In the genomic region with DNA sequence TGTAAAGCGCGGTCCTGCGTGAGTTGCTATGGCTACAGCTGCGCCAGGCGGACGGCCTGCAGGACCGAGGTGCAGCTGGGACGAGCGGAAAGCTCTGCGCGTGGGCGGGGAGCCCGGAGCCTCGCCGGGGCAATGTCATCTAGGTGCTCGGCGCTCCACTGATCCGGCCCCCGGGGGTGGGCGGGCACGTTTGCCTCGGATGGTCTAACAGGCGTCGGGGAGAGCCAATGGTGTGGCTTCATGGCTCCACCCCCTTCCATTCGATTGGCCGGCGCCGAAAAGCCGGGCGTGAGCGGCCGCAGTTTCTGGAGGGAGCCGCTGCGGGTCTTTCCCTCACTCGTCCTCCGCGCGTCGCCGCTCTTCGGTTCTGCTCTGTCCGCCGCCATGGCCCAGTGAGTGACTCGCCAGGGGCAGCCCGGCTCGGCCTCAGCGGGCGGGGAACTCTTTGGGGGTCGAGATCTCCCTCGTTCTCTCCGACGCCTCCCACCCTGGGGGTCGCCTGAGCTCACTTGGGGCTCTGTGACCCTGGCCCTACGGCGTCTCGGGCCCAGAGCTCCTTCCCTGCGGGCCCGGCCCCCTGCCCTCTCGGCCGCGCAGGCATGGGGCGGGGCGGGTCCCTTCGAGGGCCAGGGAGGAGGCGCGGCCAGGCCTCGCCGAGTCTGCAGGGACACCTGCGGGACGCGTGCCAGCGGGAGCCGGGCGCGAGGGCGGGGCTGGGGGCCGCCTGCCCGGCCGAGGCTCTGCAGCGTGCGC, we compare ENCODE assay signal across 1 cellular context.
TF ChIP-seq lines count a peak whose summit lies in the region.

TSS of gene PGD (plus strand) at position 331 of the 753 bp plus-strand sequence. CDS start at position 385, 54 bp downstream.

TF ChIP-seq in GM12878, 131 proteins besides CTCF, POLR2A, EP300 and RAD21 (continued from another document and continues in another):
- no peak; the same call in 1 of the 2 replicates for TF ChIP-seq E2F4 (IDR thresholded peaks at IDR 0.05; ENCODE audit: low read depth, low read length)
- peak; percentile 97 for TF ChIP-seq DPF2 (IDR thresholded peaks at IDR 0.05)
- TF ChIP-seq RAD51 (IDR thresholded peaks at IDR 0.05), result no peak
- TF ChIP-seq, protein P1, sequence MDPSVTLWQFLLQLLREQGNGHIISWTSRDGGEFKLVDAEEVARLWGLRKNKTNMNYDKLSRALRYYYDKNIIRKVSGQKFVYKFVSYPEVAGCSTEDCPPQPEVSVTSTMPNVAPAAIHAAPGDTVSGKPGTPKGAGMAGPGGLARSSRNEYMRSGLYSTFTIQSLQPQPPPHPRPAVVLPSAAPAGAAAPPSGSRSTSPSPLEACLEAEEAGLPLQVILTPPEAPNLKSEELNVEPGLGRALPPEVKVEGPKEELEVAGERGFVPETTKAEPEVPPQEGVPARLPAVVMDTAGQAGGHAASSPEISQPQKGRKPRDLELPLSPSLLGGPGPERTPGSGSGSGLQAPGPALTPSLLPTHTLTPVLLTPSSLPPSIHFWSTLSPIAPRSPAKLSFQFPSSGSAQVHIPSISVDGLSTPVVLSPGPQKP (IDR thresholded peaks at IDR 0.05; ENCODE audit: low read depth, low read length), result peak; percentile 32; the same call in 1 of the 2 replicates
- TF ChIP-seq ZZZ3 (IDR thresholded peaks at IDR 0.05; ENCODE audit: control insufficient read depth, insufficient read length, low read depth), result no peak
- TF ChIP-seq TBL1XR1 (IDR thresholded peaks at IDR 0.05; ENCODE audit: low read depth, low read length), result no peak
- TF ChIP-seq, protein P2, sequence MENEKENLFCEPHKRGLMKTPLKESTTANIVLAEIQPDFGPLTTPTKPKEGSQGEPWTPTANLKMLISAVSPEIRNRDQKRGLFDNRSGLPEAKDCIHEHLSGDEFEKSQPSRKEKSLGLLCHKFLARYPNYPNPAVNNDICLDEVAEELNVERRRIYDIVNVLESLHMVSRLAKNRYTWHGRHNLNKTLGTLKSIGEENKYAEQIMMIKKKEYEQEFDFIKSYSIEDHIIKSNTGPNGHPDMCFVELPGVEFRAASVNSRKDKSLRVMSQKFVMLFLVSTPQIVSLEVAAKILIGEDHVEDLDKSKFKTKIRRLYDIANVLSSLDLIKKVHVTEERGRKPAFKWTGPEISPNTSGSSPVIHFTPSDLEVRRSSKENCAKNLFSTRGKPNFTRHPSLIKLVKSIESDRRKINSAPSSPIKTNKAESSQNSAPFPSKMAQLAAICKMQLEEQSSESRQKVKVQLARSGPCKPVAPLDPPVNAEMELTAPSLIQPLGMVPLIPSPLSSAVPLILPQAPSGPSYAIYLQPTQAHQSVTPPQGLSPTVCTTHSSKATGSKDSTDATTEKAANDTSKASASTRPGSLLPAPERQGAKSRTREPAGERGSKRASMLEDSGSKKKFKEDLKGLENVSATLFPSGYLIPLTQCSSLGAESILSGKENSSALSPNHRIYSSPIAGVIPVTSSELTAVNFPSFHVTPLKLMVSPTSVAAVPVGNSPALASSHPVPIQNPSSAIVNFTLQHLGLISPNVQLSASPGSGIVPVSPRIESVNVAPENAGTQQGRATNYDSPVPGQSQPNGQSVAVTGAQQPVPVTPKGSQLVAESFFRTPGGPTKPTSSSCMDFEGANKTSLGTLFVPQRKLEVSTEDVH (IDR thresholded peaks at IDR 0.05; ENCODE audit: low read depth, partially characterized antibody), result no peak
- TF ChIP-seq ZNF687 (IDR thresholded peaks at IDR 0.05), result peak; percentile 55; the same call in 1 of the 2 replicates
- peak; percentile 39 for TF ChIP-seq KLF5 (IDR thresholded peaks at IDR 0.05; ENCODE audit: partially characterized antibody)
- no peak for TF ChIP-seq WRNIP1 (IDR thresholded peaks at IDR 0.05; ENCODE audit: borderline replicate concordance, low read depth, low read length)
- TF ChIP-seq BHLHE40 (IDR thresholded peaks at IDR 0.05; ENCODE audit: borderline replicate concordance in 1 of 2, low read depth in 2 of 2, low read length in 1 of 2), result peak; percentile 76 to 90
- TF ChIP-seq HCFC1 (IDR thresholded peaks at IDR 0.05; ENCODE audit: low read length), result peak; percentile 60
- TF ChIP-seq RBBP5 (conservative IDR thresholded peaks at IDR 0.05), result no peak
- no peak for TF ChIP-seq GABPA (IDR thresholded peaks at IDR 0.05; ENCODE audit: low read depth)
- TF ChIP-seq ETV6 (conservative IDR thresholded peaks at IDR 0.05 in 1 of 2, IDR thresholded peaks at IDR 0.05 in 1 of 2; ENCODE audit: borderline replicate concordance in 1 of 2, low read depth in 1 of 2), result no peak
- peak; percentile 88 for TF ChIP-seq MXI1 (IDR thresholded peaks at IDR 0.05; ENCODE audit: low read depth, low read length)
- TF ChIP-seq, protein P3, sequence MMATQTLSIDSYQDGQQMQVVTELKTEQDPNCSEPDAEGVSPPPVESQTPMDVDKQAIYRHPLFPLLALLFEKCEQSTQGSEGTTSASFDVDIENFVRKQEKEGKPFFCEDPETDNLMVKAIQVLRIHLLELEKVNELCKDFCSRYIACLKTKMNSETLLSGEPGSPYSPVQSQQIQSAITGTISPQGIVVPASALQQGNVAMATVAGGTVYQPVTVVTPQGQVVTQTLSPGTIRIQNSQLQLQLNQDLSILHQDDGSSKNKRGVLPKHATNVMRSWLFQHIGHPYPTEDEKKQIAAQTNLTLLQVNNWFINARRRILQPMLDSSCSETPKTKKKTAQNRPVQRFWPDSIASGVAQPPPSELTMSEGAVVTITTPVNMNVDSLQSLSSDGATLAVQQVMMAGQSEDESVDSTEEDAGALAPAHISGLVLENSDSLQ (IDR thresholded peaks at IDR 0.05), result peak; percentile 99
- TF ChIP-seq TARDBP (IDR thresholded peaks at IDR 0.05; ENCODE audit: borderline replicate concordance), result no peak
- peak; percentile 89 to 100 for TF ChIP-seq EGR1 (IDR thresholded peaks at IDR 0.05; ENCODE audit: borderline replicate concordance in 1 of 2, low read depth in 2 of 2, low read length in 2 of 2)
- peak; percentile 53; the same call in 1 of the 2 replicates for TF ChIP-seq BACH1 (IDR thresholded peaks at IDR 0.05; ENCODE audit: borderline replicate concordance)
- TF ChIP-seq PAX5 (IDR thresholded peaks at IDR 0.05; ENCODE audit: borderline replicate concordance, low read depth, low read length), result no peak; the same call in 1 of the 2 replicates
- no peak for TF ChIP-seq KDM1A (IDR thresholded peaks at IDR 0.05; ENCODE audit: borderline replicate concordance)
- TF ChIP-seq FOXM1 (IDR thresholded peaks at IDR 0.05; ENCODE audit: low read depth, low read length), result no peak
- 0 out of 2 replicates have a peak, but pooled peaks have one; percentile 22 for TF ChIP-seq STAT1 (conservative IDR thresholded peaks at IDR 0.05)
- peak; percentile 77; the same call in 1 of the 2 replicates for TF ChIP-seq TCF12 (IDR thresholded peaks at IDR 0.05; ENCODE audit: low read depth, low read length)
- TF ChIP-seq, protein P4, sequence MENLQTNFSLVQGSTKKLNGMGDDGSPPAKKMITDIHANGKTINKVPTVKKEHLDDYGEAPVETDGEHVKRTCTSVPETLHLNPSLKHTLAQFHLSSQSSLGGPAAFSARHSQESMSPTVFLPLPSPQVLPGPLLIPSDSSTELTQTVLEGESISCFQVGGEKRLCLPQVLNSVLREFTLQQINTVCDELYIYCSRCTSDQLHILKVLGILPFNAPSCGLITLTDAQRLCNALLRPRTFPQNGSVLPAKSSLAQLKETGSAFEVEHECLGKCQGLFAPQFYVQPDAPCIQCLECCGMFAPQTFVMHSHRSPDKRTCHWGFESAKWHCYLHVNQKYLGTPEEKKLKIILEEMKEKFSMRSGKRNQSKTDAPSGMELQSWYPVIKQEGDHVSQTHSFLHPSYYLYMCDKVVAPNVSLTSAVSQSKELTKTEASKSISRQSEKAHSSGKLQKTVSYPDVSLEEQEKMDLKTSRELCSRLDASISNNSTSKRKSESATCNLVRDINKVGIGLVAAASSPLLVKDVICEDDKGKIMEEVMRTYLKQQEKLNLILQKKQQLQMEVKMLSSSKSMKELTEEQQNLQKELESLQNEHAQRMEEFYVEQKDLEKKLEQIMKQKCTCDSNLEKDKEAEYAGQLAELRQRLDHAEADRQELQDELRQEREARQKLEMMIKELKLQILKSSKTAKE (IDR thresholded peaks at IDR 0.05; ENCODE audit: low read depth, poor library complexity, severe bottlenecking), result peak; percentile 34
- TF ChIP-seq CUX1 (IDR thresholded peaks at IDR 0.05; ENCODE audit: insufficient replicate concordance, low read depth, low read length), result peak; percentile 86
- TF ChIP-seq, protein P5, sequence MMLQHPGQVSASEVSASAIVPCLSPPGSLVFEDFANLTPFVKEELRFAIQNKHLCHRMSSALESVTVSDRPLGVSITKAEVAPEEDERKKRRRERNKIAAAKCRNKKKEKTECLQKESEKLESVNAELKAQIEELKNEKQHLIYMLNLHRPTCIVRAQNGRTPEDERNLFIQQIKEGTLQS (IDR thresholded peaks at IDR 0.05; ENCODE audit: borderline replicate concordance, extremely low read depth, low read depth, low read length), result no peak
- TF ChIP-seq RUNX3 (IDR thresholded peaks at IDR 0.05; ENCODE audit: low read length), result peak; percentile 39; the same call in 1 of the 2 replicates
- TF ChIP-seq CHD1 (IDR thresholded peaks at IDR 0.05; ENCODE audit: low read depth, low read length), result no peak
- peak; percentile 31; the same call in 1 of the 2 replicates for TF ChIP-seq NRF1 (conservative IDR thresholded peaks at IDR 0.05; ENCODE audit: low read depth, low read length)
- no peak for TF ChIP-seq SREBF2 (IDR thresholded peaks at IDR 0.05; ENCODE audit: low read length)
- TF ChIP-seq PAX8 (IDR thresholded peaks at IDR 0.05), result no peak
- TF ChIP-seq IRF3 (IDR thresholded peaks at IDR 0.05), result peak; percentile 92
- peak; percentile 96 for TF ChIP-seq CHD2 (IDR thresholded peaks at IDR 0.05; ENCODE audit: borderline replicate concordance, low read depth, low read length)
